ENCODE assay signal across 15 cellular contexts in the genomic region with DNA sequence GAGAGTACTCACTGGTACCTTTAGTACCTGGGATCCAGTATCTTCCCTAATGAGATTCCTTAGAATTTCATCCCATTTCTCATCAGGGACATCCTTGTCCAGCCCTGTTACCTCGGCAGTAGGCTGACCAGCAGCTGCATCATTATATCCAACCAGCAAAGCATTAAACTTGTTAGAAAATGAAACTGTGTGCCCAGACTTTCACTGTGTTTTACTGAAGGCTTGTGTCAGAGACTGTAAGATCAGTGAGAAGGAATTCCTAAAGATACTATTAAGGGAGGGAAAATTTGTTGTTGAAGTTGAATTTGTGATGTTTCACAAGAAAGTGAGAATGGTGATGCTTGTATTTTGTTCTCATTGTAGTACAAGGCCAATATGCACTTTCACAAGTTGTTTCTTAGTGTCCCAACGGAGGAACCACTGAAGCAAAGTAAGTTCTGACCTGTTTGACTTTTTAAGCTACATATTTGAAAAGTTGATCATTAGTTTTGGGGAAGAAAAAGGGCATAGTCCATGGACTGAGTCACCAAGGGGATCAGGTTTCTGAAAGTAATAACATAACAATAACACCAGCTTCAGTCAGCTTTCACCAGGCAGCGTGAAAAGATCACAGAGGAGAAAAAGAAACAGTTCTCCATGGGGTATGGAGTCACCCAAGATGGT. TPM values are rescaled to one million over a fixed set of nuclear protein-coding genes. Genes with fewer than 3 reads are reported as not detected.
DNase-seq lines count a peak whose midpoint lies in the region; ATAC-seq, FAIRE-seq and TF ChIP-seq lines count a peak whose summit lies in the region.
"Had no signal": no experiment of that assay in that cellular context is flagged by ENCODE, and none has a peak within 500 bp of the region (broad histone marks: within the 10 kb centered on the region; RNA-seq: fewer than 3 reads in every experiment).

No MANE protein-coding gene starts in this region.

- no peak for TF ChIP-seq RAD21 in HepG2 (CRISPR knock-in tag; IDR thresholded peaks at IDR 0.05)

- POLR2A ChIA-PET in MCF 10A (lab: Yijun Ruan, JAX) = interaction anchor here (1.0 to 4.2 kb wide), 9 partner anchors 10 to 133 kb away, joined by 3 to 14 read pairs (median 3); a partner anchor contains a TSS
- POLR2A ChIA-PET in HepG2 (lab: Yijun Ruan, JAX) = interaction anchor here (0.7 to 2.1 kb wide), 8 partner anchors 9 to 123 kb away, joined by 3 to 24 read pairs (median 4); a partner anchor contains a TSS

- no peak overlapping the region for H3K4me3 Mint-ChIP-seq in MCF 10A (ENCODE audit: unreplicated experiment)
- H3K4me3 Mint-ChIP-seq: H9; T-helper 1 cell treated with Interleukin-12 subunit alpha and Interleukin-12 subunit beta and Interleukin-4 antibody, amounts not matched to agents 30 μg/mL and 1 μg/mL, for 36 hours had no signal

- H3K9me3 Mint-ChIP-seq in MCF 10A (ENCODE audit: unreplicated experiment) = no peaks in the 10 kb centered on the region
- H3K9me3 Mint-ChIP-seq: H9; T-helper 1 cell treated with Interleukin-12 subunit alpha and Interleukin-12 subunit beta and Interleukin-4 antibody, amounts not matched to agents 30 μg/mL and 1 μg/mL, for 36 hours had no signal

- TF ChIP-seq EP300 in HepG2 (IDR thresholded peaks at IDR 0.05; ENCODE audit: low read depth in 2 of 2, low read length in 2 of 2) = peak in 1 of 2 experiments; percentile 64; a peak in 2 of 4 replicates
- no peak for TF ChIP-seq EP300 in HepG2 (CRISPR knock-in tag; IDR thresholded peaks at IDR 0.05; ENCODE audit: borderline replicate concordance)

- H3K4me3 ChIP-seq in HepG2 (replicated peaks in 1 of 3; ENCODE audit: insufficient read depth in 1 of 3, low read depth in 2 of 3, low read length in 3 of 3) (peak overlapping the region in 1 of 3 experiments; percentile 20; a peak in 1 of 6 replicates), HAP-1 (no peak overlapping the region)
- H3K4me3 ChIP-seq: mucosa of descending colon had no signal

- DNase-seq in AG08396 (ENCODE audit: low spot score) = peak; percentile 63
- DNase-seq in MCF 10A (ENCODE audit: unreplicated experiment) = peak; percentile 66
- DNase-seq in HepG2 (ENCODE audit: low spot score) = peak; percentile 78
- no peak for DNase-seq in NCI-H187 treated with DMSO at 0.1 percent for 48 hours (lab: John Stamatoyannopoulos, UW)
- no peak for DNase-seq in GM19240 (ENCODE audit: insufficient read length, low spot score)
- DNase-seq in HAP-1 (ENCODE audit: low spot score in 2 of 2) = no peak
- DNase-seq: C1 segment of cervical spinal cord; H9; mucosa of descending colon; stimulated activated CD4-positive, alpha-beta T cell treated with anti-CD3 and anti-CD28 coated beads, Interleukin-1b, Interleukin-23, amount 100 ng/mL, for 48 hours had no signal

- BruUV-seq in MCF 10A (replicated peaks; lab: Mats Ljungman, UMichigan) = no TSS peak
- no TSS peak for BruUV-seq in HepG2 (replicated peaks; lab: Mats Ljungman, UMichigan)

- H2AFZ ChIP-seq in HepG2 (ENCODE audit: low read length) = no peak overlapping the region

- peak overlapping the region; percentile 92 for H3K27ac Mint-ChIP-seq in MCF 10A (ENCODE audit: low read depth, unreplicated experiment)
- H3K27ac Mint-ChIP-seq: H9; T-helper 1 cell treated with Interleukin-12 subunit alpha and Interleukin-12 subunit beta and Interleukin-4 antibody, amounts not matched to agents 30 μg/mL and 1 μg/mL, for 36 hours had no signal

- peak overlapping the region; percentile 61 for H3K27ac ChIP-seq in HepG2 (ENCODE audit: extremely low read length, insufficient read depth, low read length)

- 0 out of 2 replicates have a peak overlapping the region, but pooled peaks have one; percentile 39 for H3K9ac ChIP-seq in HepG2 (ENCODE audit: insufficient read depth, low read depth, low read length)

- peaks cover 40% of the 10 kb centered on the region for H3K4me1 ChIP-seq in HepG2 (ENCODE audit: insufficient read depth, low read length)
- H3K4me1 ChIP-seq in HAP-1 = peaks cover 6% of the 10 kb centered on the region

- CTCF ChIA-PET in MCF 10A (lab: Yijun Ruan, JAX) = interaction anchor here (0.7 to 2.4 kb wide), 4 partner anchors 28 to 1671 kb away, joined by 3 to 10 read pairs (median 3); no protein-coding TSS in a partner anchor
- CTCF ChIA-PET in HepG2 (lab: Yijun Ruan, JAX; ENCODE audit: low intra/inter-chr PET ratio, low total read pairs) = no interaction called here

- no peaks in the 10 kb centered on the region for H3K27me3 Mint-ChIP-seq in MCF 10A (ENCODE audit: insufficient read depth, unreplicated experiment)

- peak overlapping the region; percentile 61 for H3K4me2 ChIP-seq in HepG2 (ENCODE audit: low read depth, low read length)

- no peaks in the 10 kb centered on the region for H3K79me2 ChIP-seq in HepG2 (ENCODE audit: insufficient read depth, low read length)

- ATAC-seq in HG03175 (IDR thresholded peaks at IDR 0.05; ENCODE audit: unreplicated experiment) = peak; percentile 43
- ATAC-seq in HepG2 = peak; percentile 94
- ATAC-seq in GM21447 (IDR thresholded peaks at IDR 0.05; ENCODE audit: unreplicated experiment) = no peak

- H3K9me3 ChIP-seq in HepG2 (ENCODE audit: low read length) (no peaks in the 10 kb centered on the region), HAP-1 (no peaks in the 10 kb centered on the region)
- H3K9me3 ChIP-seq: mucosa of descending colon had no signal

- no peak for TF ChIP-seq POLR2A in HepG2 (IDR thresholded peaks at IDR 0.05; ENCODE audit: insufficient read depth in 1 of 2, low read depth in 2 of 2, low read length in 2 of 2)

- TF ChIP-seq CTCF in MCF 10A (IDR thresholded peaks at IDR 0.05; ENCODE audit: unreplicated experiment) = no peak
- TF ChIP-seq CTCF in HepG2 (CRISPR knock-in tag; IDR thresholded peaks at IDR 0.05) = no peak

- intact Hi-C loops in MCF 10A (cut with micrococcal nuclease) = no loop called here
- intact Hi-C loops in HepG2 (cut with micrococcal nuclease; ENCODE audit: unreplicated experiment) = loop anchor here (2.0 kb wide), 1 partner anchor 101 kb away; no protein-coding TSS in a partner anchor

- H3K27me3 ChIP-seq in HepG2 (ENCODE audit: control insufficient read depth in 1 of 2, insufficient read depth in 2 of 2, low read length in 2 of 2) = no peaks in the 10 kb centered on the region
- H3K27me3 ChIP-seq in HAP-1 (ENCODE audit: low read depth) = no peaks in the 10 kb centered on the region

- WGBS in HepG2 (ENCODE audit: low lambda C conversion rate) = 40% methylated on average over 3 of the region's 3 CpGs

- peaks cover 25% of the 10 kb centered on the region for H3K4me1 Mint-ChIP-seq in MCF 10A (ENCODE audit: insufficient read depth, unreplicated experiment)

- peak; percentile 67 for FAIRE-seq in HepG2 (lab: Jason Lieb, UNC)
- FAIRE-seq: endometrium had no signal

- H3K36me3 ChIP-seq in HepG2 (replicated peaks in 1 of 2; ENCODE audit: control insufficient read depth in 1 of 2, insufficient read depth in 2 of 2, low read length in 2 of 2) (no peaks in the 10 kb centered on the region; a peak in 3 of 5 replicates), HAP-1 (replicated peaks) (no peaks in the 10 kb centered on the region)

- in situ Hi-C loops in HepG2 (cut with HindIII; ENCODE audit: extremely low pct_ligation_motif_present, low pct_unique_long_range_greater_than_20kb) (no loop called here), HAP-1 (cut with MboI; ENCODE audit: low sequenced_read_pairs) (no loop called here)

- peaks cover 44% of the 10 kb centered on the region for H3K36me3 Mint-ChIP-seq in MCF 10A (ENCODE audit: insufficient read depth, unreplicated experiment)

- H4K20me1 ChIP-seq in HepG2 (ENCODE audit: insufficient read depth, low read length) = no peaks in the 10 kb centered on the region

TF ChIP-seq in HepG2, 621 proteins besides CTCF, POLR2A, EP300 and RAD21 (continues in another document):
- no peak for TF ChIP-seq ZNF550 (CRISPR knock-in tag; IDR thresholded peaks at IDR 0.05; ENCODE audit: borderline replicate concordance)
- no peak; the same call in 1 of the 2 replicates for TF ChIP-seq NR2F2 (IDR thresholded peaks at IDR 0.05; ENCODE audit: borderline replicate concordance, low read depth)
- TF ChIP-seq ZNF674 (CRISPR knock-in tag; IDR thresholded peaks at IDR 0.05; ENCODE audit: low read depth) = no peak
- TF ChIP-seq PHF21A (CRISPR knock-in tag; IDR thresholded peaks at IDR 0.05) = peak; percentile 34; the same call in 1 of the 2 replicates
- peak; percentile 82 for TF ChIP-seq HNF4A (CRISPR knock-in tag; IDR thresholded peaks at IDR 0.05)
- TF ChIP-seq ZNF790 (CRISPR knock-in tag; IDR thresholded peaks at IDR 0.05; ENCODE audit: borderline replicate concordance) = no peak

RNA-seq across cellular contexts. Expression of a gene that starts 48.8 kb away (rescaled TPM):
- total RNA-seq in MCF 10A (2022) (7.1 and 11.1 TPM in 2 replicates), HepG2 (2016; rRNA removed; fragmentation: Illumina TruSeq; extraction: Trizol) (8.1 and 8.8 TPM in 2 replicates)
- total RNA-seq in HepG2 (2016; cell fraction: cytosol; rRNA removed; fragmentation: Illumina TruSeq; extraction: Trizol; ENCODE audit: low read depth) = 1.4 and 1.6 TPM in 2 replicates
- 6.7 and 8.2 TPM in 2 replicates for total RNA-seq in HepG2 (2016; cell fraction: insoluble cytoplasmic fraction; rRNA removed; fragmentation: Illumina TruSeq; extraction: Trizol)
- 3.9 and 5.1 TPM in 2 replicates for total RNA-seq in HepG2 (2016; cell fraction: membrane; rRNA removed; fragmentation: Illumina TruSeq; extraction: Trizol)
- 10.5 and 10.7 TPM in 2 replicates for total RNA-seq in HepG2 (2016; cell fraction: nucleus; rRNA removed; fragmentation: Illumina TruSeq; extraction: Trizol)
- 10.6 and 11.2 TPM in 2 replicates for polyA plus RNA-seq in HepG2 (2011; rRNA removed)
- 6.0 and 10.9 TPM in 2 replicates for polyA plus RNA-seq in HepG2 (2011; cell fraction: cytosol; rRNA removed)
- polyA plus RNA-seq in HepG2 (2011; cell fraction: nucleus; rRNA removed) = 9.0 and 10.1 TPM in 2 replicates
- 8.8 and 11.2 TPM in 2 replicates for polyA plus RNA-seq in HepG2 (2012)
- 0.98 and 1.7 TPM in 2 replicates for polyA plus RNA-seq in HepG2 (2016; cell fraction: cytosol; fragmentation: Illumina TruSeq; extraction: Trizol; ENCODE audit: low read depth)
- polyA plus RNA-seq in HepG2 (2016; cell fraction: insoluble cytoplasmic fraction; fragmentation: Illumina TruSeq; extraction: Trizol; ENCODE audit: low read depth) = 7.8 and 8.9 TPM in 2 replicates
- 2.1 and 2.4 TPM in 2 replicates for polyA plus RNA-seq in HepG2 (2016; cell fraction: membrane; fragmentation: Illumina TruSeq; extraction: Trizol; ENCODE audit: low read depth)
- 11.7 and 12.4 TPM in 2 replicates for polyA plus RNA-seq in HepG2 (2016; cell fraction: nucleus; fragmentation: Illumina TruSeq; extraction: Trizol; ENCODE audit: insufficient read depth, low read depth)
- 5.6 and 6.2 TPM in 2 replicates for polyA minus RNA-seq in HepG2 (2011; rRNA and poly(A)+ RNA removed; ENCODE audit: low replicate concordance)
- 6.1 and 7.8 TPM in 2 replicates for polyA minus RNA-seq in HepG2 (2011; cell fraction: cytosol; rRNA and poly(A)+ RNA removed)
- polyA minus RNA-seq in HepG2 (2011; cell fraction: nucleus; rRNA and poly(A)+ RNA removed) = 35.9 and 42.4 TPM in 2 replicates
- total RNA-seq: NCI-H460 had no signal

Comparison
In these comparisons a context has a peak if more than half of its experiments do, and no peak if none do; other contexts are left out.
1. DNase-seq: peak in AG08396 (single experiment), MCF 10A (single experiment) and HepG2 (single experiment); none in NCI-H187 treated with DMSO at 0.1 percent for 48 hours (single experiment), GM19240 (single experiment) and HAP-1 (0 of 2).